In the genomic region with DNA sequence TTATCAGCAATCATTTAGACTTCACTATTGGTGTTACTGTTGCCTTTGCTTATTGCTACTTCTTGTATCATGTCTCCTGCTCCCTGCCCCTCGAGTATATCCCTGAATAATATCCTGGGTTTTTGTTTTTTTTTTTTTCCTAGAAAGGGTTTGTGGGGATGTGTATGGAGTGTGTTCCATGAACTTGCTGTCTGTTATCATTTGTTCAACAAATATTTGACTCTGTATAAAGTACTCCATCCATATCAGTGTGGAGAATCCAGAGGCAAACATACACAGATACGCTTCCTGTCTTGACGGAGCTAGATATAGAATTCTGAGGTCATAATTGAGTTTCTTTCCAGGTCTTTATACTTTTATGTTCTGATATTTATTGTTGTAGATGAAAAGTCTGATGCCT, we compare ENCODE assay signal across 9 cellular contexts. TPM values are rescaled to one million over a fixed set of nuclear protein-coding genes. Genes with fewer than 3 reads are reported as not detected.
"Had no signal": no experiment of that assay in that cellular context is flagged by ENCODE, and none has a peak within 500 bp of the region (broad histone marks: within the 10 kb centered on the region; RNA-seq: fewer than 3 reads in every experiment).

No MANE protein-coding gene starts in this region.

- H3K4me3 Mint-ChIP-seq: H9, IgD-negative memory B cell had no signal

- H3K27ac Mint-ChIP-seq: IgD-negative memory B cell had no signal

- H2AFZ ChIP-seq: GM23248 had no signal

- DNase-seq: GM23248, H9, HCEC 1CT, KG1 had no signal

- H3K9me3 Mint-ChIP-seq: IgD-negative memory B cell had no signal

- H3K9ac ChIP-seq: GM23248 had no signal

- FAIRE-seq: H1, H54, HTR-8/SVneo had no signal

- H3K27ac ChIP-seq: GM23248 had no signal

- H3K27me3 Mint-ChIP-seq: IgD-negative memory B cell had no signal

- H3K4me3 ChIP-seq: GM23248 had no signal

RNA-seq across cellular contexts. Expression of a gene that starts 48.5 kb away (rescaled TPM):
- total RNA-seq: HT-29 had no signal
- polyA plus RNA-seq: GM23248 had no signal
